Comparison of ENCODE assay signal across 18 cellular contexts in genomic region chr12:68349083-68349700, GRCh38. TPM values are rescaled to one million over a fixed set of nuclear protein-coding genes. Genes with fewer than 3 reads are reported as not detected.
DNase-seq lines count a peak whose midpoint lies in the region; ATAC-seq and TF ChIP-seq lines count a peak whose summit lies in the region.
"Had no signal": no experiment of that assay in that cellular context is flagged by ENCODE, and none has a peak within 500 bp of the region (broad histone marks: within the 10 kb centered on the region; RNA-seq: fewer than 3 reads in every experiment).

No MANE protein-coding gene starts in this region.

- H3K4me3 Mint-ChIP-seq in glutamatergic neuron (ENCODE audit: unreplicated experiment) = no peak overlapping the region
- no peak overlapping the region for H3K4me3 Mint-ChIP-seq in activated CD4-positive, alpha-beta T cell treated with anti-CD3 and anti-CD28 coated beads, Interleukin-2, amount 10 ng/mL, durations not matched to agents 7 days and 5 days
- no peak overlapping the region for H3K4me3 Mint-ChIP-seq in activated CD4-positive, alpha-beta T cell treated with anti-CD3 and anti-CD28 coated beads for 36 hours

- no peaks in the 10 kb centered on the region for H3K36me3 Mint-ChIP-seq in glutamatergic neuron (ENCODE audit: unreplicated experiment)
- H3K36me3 Mint-ChIP-seq in activated CD4-positive, alpha-beta T cell treated with anti-CD3 and anti-CD28 coated beads, Interleukin-2, amount 10 ng/mL, durations not matched to agents 7 days and 5 days (ENCODE audit: low read depth) = no peaks in the 10 kb centered on the region
- H3K36me3 Mint-ChIP-seq in activated CD4-positive, alpha-beta T cell treated with anti-CD3 and anti-CD28 coated beads for 36 hours (ENCODE audit: low read depth) = no peaks in the 10 kb centered on the region

- 77 to 94% methylated on average over 2 to 4 of the region's 4 CpGs for WGBS in transverse colon (ENCODE audit: low coverage in 1 of 2), 2 donors

- peaks cover 4% of the 10 kb centered on the region for H3K9me3 Mint-ChIP-seq in glutamatergic neuron (ENCODE audit: unreplicated experiment)
- H3K9me3 Mint-ChIP-seq in activated CD4-positive, alpha-beta T cell treated with anti-CD3 and anti-CD28 coated beads, Interleukin-2, amount 10 ng/mL, durations not matched to agents 7 days and 5 days = no peaks in the 10 kb centered on the region
- no peaks in the 10 kb centered on the region for H3K9me3 Mint-ChIP-seq in activated CD4-positive, alpha-beta T cell treated with anti-CD3 and anti-CD28 coated beads for 36 hours (ENCODE audit: low read depth)
- H3K9me3 Mint-ChIP-seq: activated T-helper 2 cell treated with anti-CD3 and anti-CD28 coated beads, Interferon-gamma antibody, Interleukin-2, Interleukin-4, amounts not matched to agents 10 μg/mL and 5 μg/mL and 100 μg/mL, durations not matched to agents 14 hours and 24 hours and 36 hours had no signal

- peak overlapping the region in 3 of 4 donors; percentile 14 to 49 (median 34) for H3K27ac ChIP-seq in transverse colon
- H3K27ac ChIP-seq: brain microvascular endothelial cell, C4-2B, right lobe of liver, testis had no signal

- no peaks in the 10 kb centered on the region for H3K9me3 ChIP-seq in transverse colon
- H3K9me3 ChIP-seq: right lobe of liver, testis had no signal

- H3K27me3 Mint-ChIP-seq in glutamatergic neuron (ENCODE audit: unreplicated experiment) = no peaks in the 10 kb centered on the region
- H3K27me3 Mint-ChIP-seq in activated CD4-positive, alpha-beta T cell treated with anti-CD3 and anti-CD28 coated beads, Interleukin-2, amount 10 ng/mL, durations not matched to agents 7 days and 5 days = peaks cover 4% of the 10 kb centered on the region
- peaks cover 5% of the 10 kb centered on the region for H3K27me3 Mint-ChIP-seq in activated CD4-positive, alpha-beta T cell treated with anti-CD3 and anti-CD28 coated beads for 36 hours

- CTCF ChIA-PET in activated CD4-positive, alpha-beta T cell treated with anti-CD3 and anti-CD28 coated beads, Interleukin-2, amount 10 ng/mL, durations not matched to agents 7 days and 5 days (lab: Charles Lee) = interaction anchor here (1.1 to 2.8 kb wide), 2 partner anchors 10 to 11 kb away, joined by 7 to 8 read pairs; no protein-coding TSS in a partner anchor
- CTCF ChIA-PET in activated CD4-positive, alpha-beta T cell treated with anti-CD3 and anti-CD28 coated beads for 36 hours (lab: Charles Lee) = interaction anchor here (0.6 to 1.6 kb wide), 4 partner anchors 10 to 264 kb away, joined by 3 to 9 read pairs (median 4); no protein-coding TSS in a partner anchor

- no peak for TF ChIP-seq EP300 in transverse colon (IDR thresholded peaks at IDR 0.05; ENCODE audit: low read depth)

- peaks cover 0 to 4% (median 0%) of the 10 kb centered on the region in 4 donors for H3K4me1 ChIP-seq in transverse colon
- H3K4me1 ChIP-seq: right lobe of liver, testis had no signal

- POLR2A ChIA-PET in activated CD4-positive, alpha-beta T cell treated with anti-CD3 and anti-CD28 coated beads, Interleukin-2, amount 10 ng/mL, durations not matched to agents 7 days and 5 days (lab: Charles Lee) = no interaction called here
- POLR2A ChIA-PET in activated CD4-positive, alpha-beta T cell treated with anti-CD3 and anti-CD28 coated beads for 36 hours (lab: Charles Lee) = no interaction called here

- intact Hi-C loops in transverse colon (cut with DNase I; ENCODE audit: low total_unique reads) = no loop called here
- intact Hi-C loops in activated CD4-positive, alpha-beta T cell treated with anti-CD3 and anti-CD28 coated beads for 36 hours (cut with DNase I, micrococcal nuclease) = no loop called here

- no peaks in the 10 kb centered on the region for H3K36me3 ChIP-seq in transverse colon
- H3K36me3 ChIP-seq: brain microvascular endothelial cell, right lobe of liver had no signal

- no peaks in the 10 kb centered on the region for H3K27me3 ChIP-seq in transverse colon
- H3K27me3 ChIP-seq: brain microvascular endothelial cell, right lobe of liver, testis had no signal

- no peak overlapping the region for H3K4me3 ChIP-seq in transverse colon
- H3K4me3 ChIP-seq: GM12878, right lobe of liver, testis had no signal

- TF ChIP-seq CTCF in glutamatergic neuron (IDR thresholded peaks at IDR 0.05; ENCODE audit: partially characterized antibody, unreplicated experiment) (no peak), transverse colon (IDR thresholded peaks at IDR 0.05) (no peak)

- in situ Hi-C loops in transverse colon (cut with MboI; ENCODE audit: low pct_ligation_motif_present in 1 of 4, low pct_unique_long_range_greater_than_20kb in 1 of 4, low sequenced_read_pairs in 3 of 4) = loop anchor here in 1 of 4 donors (25.0 kb wide), 1 partner anchor 338 kb away; the partner anchor contains the start of gene NUP107

- ATAC-seq in HG03520 (IDR thresholded peaks at IDR 0.05; ENCODE audit: unreplicated experiment) = no peak
- no peak for ATAC-seq in activated CD4-positive, alpha-beta T cell treated with anti-CD3 and anti-CD28 coated beads for 36 hours
- ATAC-seq: GM12878, right lobe of liver had no signal

- H3K4me1 Mint-ChIP-seq in glutamatergic neuron (ENCODE audit: low read depth, unreplicated experiment) = peaks cover 14% of the 10 kb centered on the region
- peaks cover 18% of the 10 kb centered on the region for H3K4me1 Mint-ChIP-seq in activated CD4-positive, alpha-beta T cell treated with anti-CD3 and anti-CD28 coated beads, Interleukin-2, amount 10 ng/mL, durations not matched to agents 7 days and 5 days
- H3K4me1 Mint-ChIP-seq in activated CD4-positive, alpha-beta T cell treated with anti-CD3 and anti-CD28 coated beads for 36 hours = peaks cover 6% of the 10 kb centered on the region

- no peak for TF ChIP-seq POLR2A in transverse colon (IDR thresholded peaks at IDR 0.05)

- H3K27ac Mint-ChIP-seq in glutamatergic neuron (ENCODE audit: unreplicated experiment) = peak overlapping the region; percentile 59
- no peak overlapping the region for H3K27ac Mint-ChIP-seq in activated CD4-positive, alpha-beta T cell treated with anti-CD3 and anti-CD28 coated beads, Interleukin-2, amount 10 ng/mL, durations not matched to agents 7 days and 5 days
- no peak overlapping the region for H3K27ac Mint-ChIP-seq in activated CD4-positive, alpha-beta T cell treated with anti-CD3 and anti-CD28 coated beads for 36 hours
- H3K27ac Mint-ChIP-seq: activated T-helper 2 cell treated with anti-CD3 and anti-CD28 coated beads, Interferon-gamma antibody, Interleukin-2, Interleukin-4, amounts not matched to agents 10 μg/mL and 5 μg/mL and 100 μg/mL, durations not matched to agents 14 hours and 24 hours and 36 hours had no signal

- DNase-seq in NCI-H82 (lab: John Stamatoyannopoulos, UW) = peak; percentile 70
- no peak for DNase-seq in NCI-H82 treated with DMSO at 0.1 percent for 48 hours (lab: John Stamatoyannopoulos, UW; ENCODE audit: unreplicated experiment)
- peak; percentile 80 for DNase-seq in NCI-H69 (lab: John Stamatoyannopoulos, UW)
- no peak for DNase-seq in glutamatergic neuron
- no peak for DNase-seq in transverse colon
- DNase-seq in activated CD4-positive, alpha-beta T cell treated with anti-CD3 and anti-CD28 coated beads, Interleukin-2, amount 10 ng/mL, durations not matched to agents 7 days and 5 days = no peak
- DNase-seq in activated CD4-positive, alpha-beta T cell treated with anti-CD3 and anti-CD28 coated beads for 36 hours = no peak
- DNase-seq: activated CD4-positive, alpha-beta T cell treated with anti-CD3 and anti-CD28 coated beads for 48 hours; brain microvascular endothelial cell; cortex of kidney; GF-D8; nucleus accumbens; right lobe of liver; testis had no signal

RNA-seq across cellular contexts. Expression of gene MDM1, which starts 17.0 kb away (rescaled TPM):
- 7.9 TPM for total RNA-seq in glutamatergic neuron (ENCODE audit: unreplicated experiment)
- total RNA-seq in transverse colon = 10 to 100 TPM in 3 of 4 donors, 1 to 10 TPM in 1; 8.2 to 23.5 (median 13.4) TPM
- 10 to 100 TPM; 25.2 to 28.4 TPM for total RNA-seq in activated CD4-positive, alpha-beta T cell treated with anti-CD3 and anti-CD28 coated beads, Interleukin-2, amount 10 ng/mL, durations not matched to agents 7 days and 5 days
- total RNA-seq in activated CD4-positive, alpha-beta T cell treated with anti-CD3 and anti-CD28 coated beads for 36 hours = 10 to 100 TPM; 12.7 to 13.6 TPM

Comparison
In these comparisons a context has a peak if more than half of its experiments do, and no peak if none do; other contexts are left out.
1. DNase-seq: peak in NCI-H82 (single experiment) and NCI-H69 (single experiment); none in NCI-H82 treated with DMSO at 0.1 percent for 48 hours (single experiment), glutamatergic neuron (single experiment), transverse colon (single experiment), activated CD4-positive, alpha-beta T cell treated with anti-CD3 and anti-CD28 coated beads, Interleukin-2, amount 10 ng/mL, durations not matched to agents 7 days and 5 days (single experiment) and activated CD4-positive, alpha-beta T cell treated with anti-CD3 and anti-CD28 coated beads for 36 hours (single experiment).